ENCODE assay signal across 20 cellular contexts in the genomic region with DNA sequence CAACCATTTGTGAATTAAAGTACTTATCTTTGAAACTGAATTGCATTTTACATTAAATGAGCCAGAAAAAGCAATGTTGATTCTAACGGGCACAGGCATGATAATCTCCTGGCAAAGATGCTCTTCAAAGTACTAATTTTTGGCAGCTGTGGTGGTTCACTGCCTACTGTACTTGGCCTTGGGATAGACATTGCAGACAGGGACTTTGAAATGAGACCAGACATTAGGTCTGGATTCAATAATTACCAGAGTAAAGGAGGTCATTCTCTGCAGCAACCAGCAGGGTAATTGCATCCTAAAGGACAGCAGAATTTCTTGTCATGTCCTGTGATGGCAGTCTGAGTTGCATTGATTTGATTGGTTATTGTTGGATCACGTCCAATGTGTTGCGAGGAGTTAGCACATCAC.
DNase-seq lines count a peak whose midpoint lies in the region; ATAC-seq, FAIRE-seq and TF ChIP-seq lines count a peak whose summit lies in the region.
"Had no signal": no experiment of that assay in that cellular context is flagged by ENCODE, and none has a peak within 500 bp of the region (broad histone marks: within the 10 kb centered on the region; RNA-seq: fewer than 3 reads in every experiment).

No MANE protein-coding gene starts in this region.

- H3K56ac ChIP-seq in H9 (ENCODE audit: insufficient read length, low read depth, low read length), result no peak overlapping the region

- no peak overlapping the region for H3K23ac ChIP-seq in H9 (ENCODE audit: insufficient read length, low read depth, low read length)

- no peaks in the 10 kb centered on the region; a peak in 1 of 7 replicates for H3K36me3 Mint-ChIP-seq in H9 (ENCODE audit: insufficient read depth in 1 of 3, low read depth in 3 of 3)
- no peaks in the 10 kb centered on the region for H3K36me3 Mint-ChIP-seq in WTC11
- no peaks in the 10 kb centered on the region for H3K36me3 Mint-ChIP-seq in neural crest cell (ENCODE audit: low read depth)
- no peaks in the 10 kb centered on the region for H3K36me3 Mint-ChIP-seq in T-cell
- H3K36me3 Mint-ChIP-seq: activated CD8-positive, alpha-beta memory T cell treated with anti-CD3 and anti-CD28 coated beads, Interleukin-2, amount 10 ng/mL, durations not matched to agents 7 days and 5 days; activated naive CD4-positive, alpha-beta T cell treated with anti-CD3 and anti-CD28 coated beads, Interleukin-2, amount 50 U/mL, for 24 hours; CD8-positive, alpha-beta memory T cell; immature natural killer cell had no signal

- no peak overlapping the region for H3K4ac ChIP-seq in H9 (ENCODE audit: low read depth, low read length)

- no peak for DNase-seq in H9
- peak; percentile 56 for DNase-seq in NCI-H2227 (lab: John Stamatoyannopoulos, UW; ENCODE audit: unreplicated experiment)
- no peak for DNase-seq in WTC11 (ENCODE audit: low spot score)
- no peak for DNase-seq in neural crest cell (ENCODE audit: low read depth, low spot score)
- no peak for DNase-seq in T-cell
- no peak for DNase-seq in T-helper 2 cell
- DNase-seq in D721Med (ENCODE audit: insufficient read length, low spot score), result no peak
- DNase-seq: activated CD4-positive, alpha-beta T cell treated with anti-CD3 and anti-CD28 coated beads, Interleukin-2, amount 10 ng/mL, durations not matched to agents 24 days and 14 days; activated CD8-positive, alpha-beta memory T cell treated with anti-CD3 and anti-CD28 coated beads, Interleukin-2, amount 10 ng/mL, durations not matched to agents 7 days and 5 days; anterior cingulate cortex; CD8-positive, alpha-beta memory T cell; heart right ventricle; immature natural killer cell; Kasumi-1; NCI-H1092; nephron progenitor cell; posterior cingulate gyrus had no signal

- H3K79me1 ChIP-seq in H9 (ENCODE audit: insufficient read depth, low read depth, low read length, poor library complexity, severe bottlenecking), result no peaks in the 10 kb centered on the region

- H4K5ac ChIP-seq in H9 (ENCODE audit: insufficient read length, low read depth, low read length), result no peak overlapping the region

- no peak overlapping the region for H4K8ac ChIP-seq in H9 (replicated peaks; ENCODE audit: insufficient read length, low read depth, low read length)

- no peak overlapping the region for H3K4me2 ChIP-seq in H9 (ENCODE audit: insufficient read depth, insufficient read length, low read length)

- H2BK15ac ChIP-seq in H9 (ENCODE audit: low read depth, low read length), result no peak overlapping the region

- no peak overlapping the region for H2BK5ac ChIP-seq in H9 (ENCODE audit: insufficient read length, low read length)

- no peaks in the 10 kb centered on the region for H3K79me2 ChIP-seq in H9 (ENCODE audit: insufficient read depth, low read length)

- H2AFZ ChIP-seq in H9 (ENCODE audit: low read length), result no peak overlapping the region

- no peaks in the 10 kb centered on the region for H3K9me3 ChIP-seq in H9 (ENCODE audit: control insufficient read depth, low read depth, low read length)

- no CpG with 5 or more reads among the region's 3 CpGs for WGBS in H9 (ENCODE audit: extremely low coverage, insufficient read length, low lambda C conversion rate)

- H3K14ac ChIP-seq in H9 (ENCODE audit: insufficient read depth, low read length), result no peak overlapping the region

- POLR2A ChIA-PET in WTC11 (lab: Charles Lee) (no interaction called here), T-cell (lab: Charles Lee) (no interaction called here)

- no peak overlapping the region for H3K27ac ChIP-seq in H9 (ENCODE audit: insufficient read length, low read depth, low read length)
- H3K27ac ChIP-seq: heart right ventricle had no signal

- H2BK12ac ChIP-seq in H9 (ENCODE audit: insufficient read length, low read depth, low read length), result no peak overlapping the region

- CTCF ChIA-PET in WTC11 (lab: Charles Lee) (interaction anchor here (0.6 kb wide), 1 partner anchor 9 kb away, joined by 3 read pairs; no protein-coding TSS in a partner anchor), T-cell (lab: Charles Lee) (interaction anchor here in 1 of 2 donors (0.7 kb wide), 1 partner anchor 40 kb away, joined by 5 read pairs; no protein-coding TSS in a partner anchor)

- no peak overlapping the region for H3K4me3 Mint-ChIP-seq in H9
- no peak overlapping the region for H3K4me3 Mint-ChIP-seq in WTC11
- no peak overlapping the region for H3K4me3 Mint-ChIP-seq in neural crest cell
- no peak overlapping the region for H3K4me3 Mint-ChIP-seq in T-cell
- H3K4me3 Mint-ChIP-seq: activated CD4-positive, alpha-beta T cell treated with anti-CD3 and anti-CD28 coated beads, Interleukin-2, amount 10 ng/mL, durations not matched to agents 24 days and 14 days; activated CD8-positive, alpha-beta memory T cell treated with anti-CD3 and anti-CD28 coated beads, Interleukin-2, amount 10 ng/mL, durations not matched to agents 7 days and 5 days; activated naive CD4-positive, alpha-beta T cell treated with anti-CD3 and anti-CD28 coated beads, Interleukin-2, amount 50 U/mL, for 24 hours; CD8-positive, alpha-beta memory T cell; dendritic cell treated with granulocyte-macrophage colony-stimulating factor and Interleukin-4, amounts not matched to agents 40 ng/mL and 50 ng/mL, for 4 days; immature natural killer cell; nephron progenitor cell had no signal

- H3K9ac ChIP-seq in H9 (ENCODE audit: extremely low read depth, insufficient read length, low read length), result no peak overlapping the region

- no peak overlapping the region for H2AK5ac ChIP-seq in H9 (ENCODE audit: insufficient read length, low read length)

- H3K27me3 Mint-ChIP-seq in H9 (ENCODE audit: low read depth), result no peaks in the 10 kb centered on the region
- no peaks in the 10 kb centered on the region for H3K27me3 Mint-ChIP-seq in WTC11 (ENCODE audit: low read depth)
- H3K27me3 Mint-ChIP-seq in neural crest cell (ENCODE audit: low read depth), result peaks cover 2% of the 10 kb centered on the region
- H3K27me3 Mint-ChIP-seq in T-cell, result no peaks in the 10 kb centered on the region
- H3K27me3 Mint-ChIP-seq: activated CD4-positive, alpha-beta T cell treated with anti-CD3 and anti-CD28 coated beads, Interleukin-2, amount 10 ng/mL, durations not matched to agents 24 days and 14 days; activated CD8-positive, alpha-beta memory T cell treated with anti-CD3 and anti-CD28 coated beads, Interleukin-2, amount 10 ng/mL, durations not matched to agents 7 days and 5 days; activated naive CD4-positive, alpha-beta T cell treated with anti-CD3 and anti-CD28 coated beads, Interleukin-2, amount 50 U/mL, for 24 hours; CD8-positive, alpha-beta memory T cell; dendritic cell treated with granulocyte-macrophage colony-stimulating factor and Interleukin-4, amounts not matched to agents 40 ng/mL and 50 ng/mL, for 4 days had no signal

- no peak overlapping the region for H2BK120ac ChIP-seq in H9 (ENCODE audit: low read depth, low read length, poor library complexity, severe bottlenecking)

- no peaks in the 10 kb centered on the region for H3K23me2 ChIP-seq in H9 (ENCODE audit: insufficient read length, low read depth, low read length, poor library complexity, severe bottlenecking)

- no peak for FAIRE-seq in D721Med (lab: Jason Lieb, UNC)
- FAIRE-seq: GM12891 had no signal

- H4K91ac ChIP-seq in H9 (ENCODE audit: insufficient read length, low read depth, low read length), result no peak overlapping the region

- H3K4me1 Mint-ChIP-seq in H9, result no peaks in the 10 kb centered on the region
- no peaks in the 10 kb centered on the region for H3K4me1 Mint-ChIP-seq in WTC11
- no peaks in the 10 kb centered on the region for H3K4me1 Mint-ChIP-seq in neural crest cell
- no peaks in the 10 kb centered on the region for H3K4me1 Mint-ChIP-seq in T-cell
- H3K4me1 Mint-ChIP-seq: activated CD4-positive, alpha-beta T cell treated with anti-CD3 and anti-CD28 coated beads, Interleukin-2, amount 10 ng/mL, durations not matched to agents 24 days and 14 days; activated CD8-positive, alpha-beta memory T cell treated with anti-CD3 and anti-CD28 coated beads, Interleukin-2, amount 10 ng/mL, durations not matched to agents 7 days and 5 days; activated naive CD4-positive, alpha-beta T cell treated with anti-CD3 and anti-CD28 coated beads, Interleukin-2, amount 50 U/mL, for 24 hours; CD8-positive, alpha-beta memory T cell; immature natural killer cell; nephron progenitor cell had no signal

- no peaks in the 10 kb centered on the region for H3K4me1 ChIP-seq in H9 (ENCODE audit: insufficient read depth, low read length)
- H3K4me1 ChIP-seq: heart right ventricle had no signal

- H2BK20ac ChIP-seq in H9 (ENCODE audit: low read depth, low read length, poor library complexity, severe bottlenecking), result no peak overlapping the region

- no peak overlapping the region for H3T11ph ChIP-seq in H9 (ENCODE audit: low read length)

- ATAC-seq in WTC11, result peak; percentile 86
- ATAC-seq in T-cell (replicated peaks in 1 of 4), result no peak
- ATAC-seq: activated CD8-positive, alpha-beta memory T cell treated with anti-CD3 and anti-CD28 coated beads, Interleukin-2, amount 10 ng/mL, durations not matched to agents 7 days and 5 days; heart right ventricle had no signal

- TF ChIP-seq CTCF in H9 (conservative IDR thresholded peaks at IDR 0.05) (peak; percentile 41; the same call in 2 of the 3 replicates), WTC11 (IDR thresholded peaks at IDR 0.05) (no peak), neural crest cell (conservative IDR thresholded peaks at IDR 0.05) (peak; percentile 16), D721Med (IDR thresholded peaks at IDR 0.05; ENCODE audit: insufficient read depth, missing control alignments) (no peak)

- peak overlapping the region in 1 of 3 experiments; percentile 52; a peak in 1 of 7 replicates for H3K27ac Mint-ChIP-seq in H9
- no peak overlapping the region for H3K27ac Mint-ChIP-seq in WTC11
- no peak overlapping the region for H3K27ac Mint-ChIP-seq in neural crest cell (ENCODE audit: unreplicated experiment)
- H3K27ac Mint-ChIP-seq in T-cell, result no peak overlapping the region
- H3K27ac Mint-ChIP-seq: activated CD4-positive, alpha-beta T cell treated with anti-CD3 and anti-CD28 coated beads, Interleukin-2, amount 10 ng/mL, durations not matched to agents 24 days and 14 days; activated CD8-positive, alpha-beta memory T cell treated with anti-CD3 and anti-CD28 coated beads, Interleukin-2, amount 10 ng/mL, durations not matched to agents 7 days and 5 days; activated naive CD4-positive, alpha-beta T cell treated with anti-CD3 and anti-CD28 coated beads, Interleukin-2, amount 50 U/mL, for 24 hours; CD8-positive, alpha-beta memory T cell; dendritic cell treated with granulocyte-macrophage colony-stimulating factor and Interleukin-4, amounts not matched to agents 40 ng/mL and 50 ng/mL, for 4 days; immature natural killer cell; nephron progenitor cell had no signal

- H4K20me1 ChIP-seq in H9 (ENCODE audit: control insufficient read depth, insufficient read depth, insufficient read length), result no peaks in the 10 kb centered on the region

- H3K18ac ChIP-seq in H9 (ENCODE audit: insufficient read length, low read depth, low read length), result no peak overlapping the region

- H3K27me3 ChIP-seq in H9 (ENCODE audit: insufficient read depth, low read length), result no peaks in the 10 kb centered on the region
- H3K27me3 ChIP-seq: heart right ventricle had no signal

- H3K9me3 Mint-ChIP-seq in H9 (no peaks in the 10 kb centered on the region), WTC11 (peaks cover 8% of the 10 kb centered on the region), neural crest cell (peaks cover under 1% of the 10 kb centered on the region), T-cell (peaks cover 15 to 17% (median 16%) of the 10 kb centered on the region in 3 donors)
- H3K9me3 Mint-ChIP-seq: activated CD4-positive, alpha-beta T cell treated with anti-CD3 and anti-CD28 coated beads, Interleukin-2, amount 10 ng/mL, durations not matched to agents 24 days and 14 days; nephron progenitor cell had no signal

Comparison
In these comparisons a context has a peak if more than half of its experiments do, and no peak if none do; other contexts are left out.
1. CTCF ChIP-seq: peak in H9 (single experiment) and neural crest cell (single experiment); none in WTC11 (single experiment) and D721Med (single experiment).